1 cellular context compared by ENCODE assay signal in the genomic region with DNA sequence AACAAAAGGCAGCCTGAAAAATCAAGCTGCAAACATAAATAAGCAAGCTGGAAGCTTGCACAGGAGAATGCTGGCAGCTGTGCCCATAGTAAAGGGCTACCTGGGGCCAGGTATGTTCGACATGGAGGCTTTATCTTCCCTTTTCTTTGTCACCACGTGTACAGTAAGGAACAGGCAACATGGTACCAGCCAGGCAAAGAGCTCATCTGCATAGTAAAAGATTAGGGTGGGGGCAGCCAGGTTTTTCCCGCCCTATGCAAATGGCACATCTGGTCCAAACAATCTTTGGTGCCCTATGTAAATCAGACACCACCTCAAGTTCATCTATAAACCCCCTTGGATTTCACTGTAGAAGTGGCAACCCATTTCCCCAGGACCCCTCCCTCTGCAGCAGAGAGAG.
TF ChIP-seq lines count a peak whose summit lies in the region.

No MANE protein-coding gene starts in this region.

TF ChIP-seq in H1, 55 proteins besides CTCF, POLR2A, EP300 and RAD21 (continued from another document):
- TF ChIP-seq, protein P1, sequence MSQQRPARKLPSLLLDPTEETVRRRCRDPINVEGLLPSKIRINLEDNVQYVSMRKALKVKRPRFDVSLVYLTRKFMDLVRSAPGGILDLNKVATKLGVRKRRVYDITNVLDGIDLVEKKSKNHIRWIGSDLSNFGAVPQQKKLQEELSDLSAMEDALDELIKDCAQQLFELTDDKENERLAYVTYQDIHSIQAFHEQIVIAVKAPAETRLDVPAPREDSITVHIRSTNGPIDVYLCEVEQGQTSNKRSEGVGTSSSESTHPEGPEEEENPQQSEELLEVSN (IDR thresholded peaks at IDR 0.05): peak; percentile 85
- TF ChIP-seq, protein P2, sequence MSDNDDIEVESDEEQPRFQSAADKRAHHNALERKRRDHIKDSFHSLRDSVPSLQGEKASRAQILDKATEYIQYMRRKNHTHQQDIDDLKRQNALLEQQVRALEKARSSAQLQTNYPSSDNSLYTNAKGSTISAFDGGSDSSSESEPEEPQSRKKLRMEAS (IDR thresholded peaks at IDR 0.05): peak; percentile 58; the same call in 1 of the 2 replicates
- TF ChIP-seq KDM1A (IDR thresholded peaks at IDR 0.05; ENCODE audit: borderline replicate concordance, low read length): no peak
